Comparison of ENCODE assay signal across 10 cellular contexts in genomic region chr2:75523313-75524275, GRCh38. TPM values are rescaled to one million over a fixed set of nuclear protein-coding genes. Genes with fewer than 3 reads are reported as not detected.
DNase-seq lines count a peak whose midpoint lies in the region; ATAC-seq, FAIRE-seq and TF ChIP-seq lines count a peak whose summit lies in the region.
"Had no signal": no experiment of that assay in that cellular context is flagged by ENCODE, and none has a peak within 500 bp of the region (broad histone marks: within the 10 kb centered on the region; RNA-seq: fewer than 3 reads in every experiment).

No MANE protein-coding gene starts in this region.

- POLR2A ChIA-PET in endothelial cell of umbilical vein (lab: Charles Lee): no interaction called here

- no peak overlapping the region for H3K27ac Mint-ChIP-seq in T-helper 17 cell

- no peak for FAIRE-seq in endothelial cell of umbilical vein (lab: Jason Lieb, UNC)

- no TSS peak for BruUV-seq in endothelial cell of umbilical vein (replicated peaks; lab: Mats Ljungman, UMichigan)

- H2AFZ ChIP-seq in endothelial cell of umbilical vein (ENCODE audit: low read depth, low read length): no peak overlapping the region

- CTCF ChIA-PET in endothelial cell of umbilical vein (lab: Charles Lee): interaction anchor here (1.1 to 2.0 kb wide), 5 partner anchors 21 to 117 kb away, joined by 3 to 7 read pairs (median 5); no protein-coding TSS in a partner anchor

- H3K36me3 Mint-ChIP-seq in T-helper 17 cell (ENCODE audit: low read depth): no peaks in the 10 kb centered on the region

- peaks cover 7% of the 10 kb centered on the region for H3K4me1 ChIP-seq in endothelial cell of umbilical vein (ENCODE audit: control insufficient read depth, extremely low read depth, insufficient read depth, low read length)

- no peak overlapping the region for H3K4me2 ChIP-seq in endothelial cell of umbilical vein (ENCODE audit: insufficient read depth, low read length)

- dilution Hi-C loops in endothelial cell of umbilical vein (cut with MboI; ENCODE audit: extremely low pct_ligation_motif_present, low sequenced_read_pairs): no loop called here

- H3K4me3 Mint-ChIP-seq in T-helper 17 cell: no peak overlapping the region

- intact Hi-C loops in endothelial cell of umbilical vein (cut with micrococcal nuclease): loop anchor here (2.0 kb wide), 1 partner anchor 21 kb away; no protein-coding TSS in a partner anchor

- no peaks in the 10 kb centered on the region for H3K4me1 Mint-ChIP-seq in T-helper 17 cell

- in situ Hi-C loops in KBM-7 (cut with MboI; ENCODE audit: low pct_unique_long_range_greater_than_20kb, low sequenced_read_pairs): no loop called here

- ATAC-seq in GM19395 (IDR thresholded peaks at IDR 0.05; ENCODE audit: unreplicated experiment): peak; percentile 57
- no peak for ATAC-seq in T-helper 17 cell

- DNase-seq in A172 (ENCODE audit: low spot score): peak; percentile 98
- peak; percentile 96 for DNase-seq in HT1080 (ENCODE audit: low read depth)
- peak; percentile 31 for DNase-seq in endothelial cell of umbilical vein (ENCODE audit: low read depth, low spot score)
- no peak for DNase-seq in KBM-7
- DNase-seq in T-helper 17 cell: no peak
- no peak for DNase-seq in HuH-7.5 (ENCODE audit: low spot score)
- no peak for DNase-seq in activated naive CD4-positive, alpha-beta T cell treated with anti-CD3 and anti-CD28 coated beads, Interleukin-2, amount 50 U/mL, for 16 hours
- DNase-seq: hypothalamus, NCI-H69 had no signal

- H3K36me3 ChIP-seq in endothelial cell of umbilical vein (ENCODE audit: control insufficient read depth in 2 of 2, extremely low read depth in 1 of 2, insufficient read depth in 2 of 2, low read length in 2 of 2): peaks cover 3 to 6% of the 10 kb centered on the region in 2 experiments

- peaks cover 4% of the 10 kb centered on the region for H4K20me1 ChIP-seq in endothelial cell of umbilical vein (replicated peaks; ENCODE audit: control insufficient read depth, extremely low read depth, insufficient read depth, low read length)

- no peak overlapping the region for H3K4me3 ChIP-seq in endothelial cell of umbilical vein (replicated peaks in 1 of 3; ENCODE audit: insufficient read depth in 1 of 3, low read depth in 1 of 3, low read length in 3 of 3)

- H3K9me3 ChIP-seq in endothelial cell of umbilical vein (replicated peaks; ENCODE audit: control insufficient read depth, insufficient read depth, low read length): no peaks in the 10 kb centered on the region
- H3K9me3 ChIP-seq in T-helper 17 cell (ENCODE audit: control insufficient read depth, low read length, poor library complexity, severe bottlenecking): no peaks in the 10 kb centered on the region

- H3K27me3 ChIP-seq in endothelial cell of umbilical vein (ENCODE audit: control insufficient read depth in 2 of 2, insufficient read depth in 2 of 2, low read length in 2 of 2): no peaks in the 10 kb centered on the region

- H3K9me1 ChIP-seq in endothelial cell of umbilical vein (replicated peaks; ENCODE audit: control insufficient read depth, extremely low read depth, insufficient read depth, low read length): no peaks in the 10 kb centered on the region

- H3K9ac ChIP-seq in endothelial cell of umbilical vein (replicated peaks; ENCODE audit: extremely low read depth, insufficient read depth, low read length): no peak overlapping the region

- H3K79me2 ChIP-seq in endothelial cell of umbilical vein (ENCODE audit: control insufficient read depth, insufficient read depth, low read length): peaks cover 20% of the 10 kb centered on the region

- no peak overlapping the region for H3K27ac ChIP-seq in endothelial cell of umbilical vein (ENCODE audit: insufficient read depth, low read depth, low read length)

- H3K27me3 Mint-ChIP-seq in T-helper 17 cell: peaks cover 13% of the 10 kb centered on the region

- no peak for TF ChIP-seq POLR2A in endothelial cell of umbilical vein (IDR thresholded peaks at IDR 0.05; ENCODE audit: low read depth, low read length)

- no peak for TF ChIP-seq CTCF in endothelial cell of umbilical vein (IDR thresholded peaks at IDR 0.05; ENCODE audit: extremely low read depth in 1 of 2, insufficient read depth in 1 of 2, low read depth in 1 of 2, low read length in 2 of 2)

TF ChIP-seq in endothelial cell of umbilical vein, 7 proteins besides CTCF, POLR2A, EP300 and RAD21:
- TF ChIP-seq FOS (IDR thresholded peaks at IDR 0.05; ENCODE audit: borderline replicate concordance, insufficient read depth, low read length) (peak; percentile 60), MYC (IDR thresholded peaks at IDR 0.05; ENCODE audit: low read depth, low read length) (no peak)
TF ChIP-seq in endothelial cell of umbilical vein: peak in this region for 1.

RNA-seq across cellular contexts. Expression of gene EVA1A, which starts 37.1 kb away (rescaled TPM):
- total RNA-seq in A172 (2014; rRNA removed; shearing (Covaris generic)): 24.6 and 38.3 TPM in 2 replicates
- total RNA-seq in HT1080 (2014; rRNA removed; shearing (Covaris generic)): 142 and 177 TPM in 2 replicates
- polyA plus RNA-seq in HT1080 (2015; cell fraction: cytosol; rRNA removed): 83.5 and 95.7 TPM in 2 replicates
- polyA plus RNA-seq in HT1080 (2015; cell fraction: nucleus; rRNA removed): 39.2 and 48.2 TPM in 2 replicates
- total RNA-seq in endothelial cell of umbilical vein (59.7 and 66.5 TPM in 2 replicates), T-helper 17 cell (not detected)
- 42.5 and 52.6 TPM in 2 replicates for polyA plus RNA-seq in endothelial cell of umbilical vein
- polyA plus RNA-seq in endothelial cell of umbilical vein (2011; cell fraction: cytosol; rRNA removed): 37.6 and 45.6 TPM in 2 replicates
- polyA plus RNA-seq in endothelial cell of umbilical vein (2011; cell fraction: nucleus; rRNA removed): 27.8 and 38.0 TPM in 2 replicates
- 42.1 and 42.8 TPM in 2 replicates for polyA plus RNA-seq in endothelial cell of umbilical vein (2012)
- 59.4 and 60.7 TPM in 2 replicates for polyA minus RNA-seq in endothelial cell of umbilical vein
- not detected for polyA minus RNA-seq in endothelial cell of umbilical vein (2011; cell fraction: cytosol; rRNA and poly(A)+ RNA removed)
- 19.1 and 46.6 TPM in 2 replicates for polyA minus RNA-seq in endothelial cell of umbilical vein (2011; cell fraction: nucleus; rRNA and poly(A)+ RNA removed)

Comparison
In these comparisons a context has a peak if more than half of its experiments do, and no peak if none do; other contexts are left out.
1. DNase-seq: peak in A172 (single experiment), HT1080 (single experiment) and endothelial cell of umbilical vein (single experiment); none in KBM-7 (single experiment), T-helper 17 cell (0 of 3), HuH-7.5 (single experiment) and activated naive CD4-positive, alpha-beta T cell treated with anti-CD3 and anti-CD28 coated beads, Interleukin-2, amount 50 U/mL, for 16 hours (single experiment).
2. RNA of gene EVA1A, which starts 37.1 kb away (total RNA-seq): 142 to 177 TPM in HT1080, 59.7 to 66.5 TPM in endothelial cell of umbilical vein and 24.6 to 38.3 TPM in A172; not detected in T-helper 17 cell; every median in the first group is over 10 times any median in the second.